In the genomic region with DNA sequence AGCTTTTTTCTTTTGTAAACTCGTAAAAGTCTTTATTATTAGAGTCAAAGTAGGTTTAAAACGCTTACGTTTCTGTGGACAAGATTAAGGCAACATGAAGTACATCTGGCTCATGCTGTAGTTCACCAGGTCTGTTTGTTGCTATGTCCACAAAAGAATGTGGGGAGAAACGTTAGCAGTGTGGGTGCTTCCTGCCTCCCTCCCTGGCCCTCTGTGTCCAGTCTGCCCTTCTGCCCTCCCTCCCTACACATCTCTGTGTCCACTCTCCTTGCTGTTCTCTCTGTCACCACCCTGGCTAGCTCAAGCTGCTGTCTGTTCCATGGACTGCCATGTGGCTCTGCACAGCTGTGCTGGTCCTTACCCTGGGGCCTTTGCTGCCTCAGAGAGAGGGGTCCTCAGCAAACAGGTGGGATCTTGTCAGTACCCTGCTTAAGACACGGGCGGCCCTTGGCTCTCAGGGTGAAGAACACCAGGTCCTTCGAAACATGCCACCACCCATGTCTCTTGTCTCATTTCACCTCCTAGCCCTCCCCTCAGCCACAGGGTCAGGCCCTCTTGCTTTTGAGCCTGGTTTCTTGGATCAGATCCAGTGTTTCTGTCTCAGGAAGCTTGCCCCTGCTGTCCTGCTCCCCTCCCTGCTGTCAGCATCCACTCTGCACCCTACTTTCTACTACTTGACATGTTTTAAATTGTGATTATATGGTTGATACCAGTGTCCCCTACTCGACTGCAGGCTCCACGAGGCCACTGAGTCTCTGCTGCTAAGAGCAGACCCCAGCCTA, we compare ENCODE assay signal across 11 cellular contexts.
DNase-seq lines count a peak whose midpoint lies in the region; ATAC-seq, FAIRE-seq and TF ChIP-seq lines count a peak whose summit lies in the region.
"Had no signal": no experiment of that assay in that cellular context is flagged by ENCODE, and none has a peak within 500 bp of the region (broad histone marks: within the 10 kb centered on the region; RNA-seq: fewer than 3 reads in every experiment).

No MANE protein-coding gene starts in this region.

- WGBS in HepG2 (ENCODE audit: low lambda C conversion rate), result 87% methylated on average over 9 of the region's 9 CpGs
- 43% methylated on average over 9 of the region's 9 CpGs for WGBS in urinary bladder

- H3K27ac Mint-ChIP-seq in MCF 10A (ENCODE audit: low read depth, unreplicated experiment), result peak overlapping the region; percentile 94
- H3K27ac Mint-ChIP-seq in activated naive CD4-positive, alpha-beta T cell treated with anti-CD3 and anti-CD28 coated beads, Interleukin-2, amount 50 U/mL, for 72 hours, result peak overlapping the region; percentile 78 to 81

- H3K4me3 ChIP-seq in breast epithelium (no peak overlapping the region), HepG2 (replicated peaks in 1 of 3; ENCODE audit: insufficient read depth in 1 of 3, low read depth in 2 of 3, low read length in 3 of 3) (no peak overlapping the region), urinary bladder (ENCODE audit: low read depth, low read length) (no peak overlapping the region)

- no peaks in the 10 kb centered on the region for H3K27me3 Mint-ChIP-seq in MCF 10A (ENCODE audit: insufficient read depth, unreplicated experiment)

- H2AFZ ChIP-seq in HepG2 (ENCODE audit: low read length), result no peak overlapping the region

- peak overlapping the region in 1 of 2 donors; percentile 49 for H3K27ac ChIP-seq in breast epithelium
- no peak overlapping the region for H3K27ac ChIP-seq in HepG2 (ENCODE audit: extremely low read length, insufficient read depth, low read length)
- H3K27ac ChIP-seq in urinary bladder (ENCODE audit: low read depth), result peak overlapping the region; percentile 26
- H3K27ac ChIP-seq: brain microvascular endothelial cell had no signal

- in situ Hi-C loops in HepG2 (cut with HindIII; ENCODE audit: extremely low pct_ligation_motif_present, low pct_unique_long_range_greater_than_20kb) (no loop called here), KBM-7 (cut with MboI; ENCODE audit: low pct_unique_long_range_greater_than_20kb, low sequenced_read_pairs) (loop anchor here (25.0 kb wide), 1 partner anchor 99 kb away; a partner anchor contains a TSS)

- no TSS peak for BruUV-seq in MCF 10A (replicated peaks; lab: Mats Ljungman, UMichigan)
- BruUV-seq in HepG2 (replicated peaks; lab: Mats Ljungman, UMichigan), result no TSS peak

- H3K79me2 ChIP-seq in HepG2 (ENCODE audit: insufficient read depth, low read length), result peaks cover 33% of the 10 kb centered on the region

- ATAC-seq in activated naive CD4-positive, alpha-beta T cell treated with anti-CD3 and anti-CD28 coated beads, Interleukin-2, amount 50 U/mL, for 72 hours, result no peak
- ATAC-seq in HepG2, result peak; percentile 66

- no peak for TF ChIP-seq POLR2A in breast epithelium (IDR thresholded peaks at IDR 0.05)
- no peak for TF ChIP-seq POLR2A in HepG2 (IDR thresholded peaks at IDR 0.05; ENCODE audit: insufficient read depth in 1 of 2, low read depth in 2 of 2, low read length in 2 of 2)

- H3K27me3 ChIP-seq in breast epithelium, result no peaks in the 10 kb centered on the region
- H3K27me3 ChIP-seq in HepG2 (ENCODE audit: control insufficient read depth in 1 of 2, insufficient read depth in 2 of 2, low read length in 2 of 2), result no peaks in the 10 kb centered on the region
- H3K27me3 ChIP-seq: brain microvascular endothelial cell had no signal

- H3K4me3 Mint-ChIP-seq in MCF 10A (ENCODE audit: unreplicated experiment), result no peak overlapping the region

- TF ChIP-seq CTCF in MCF 10A (IDR thresholded peaks at IDR 0.05; ENCODE audit: unreplicated experiment), result no peak
- no peak for TF ChIP-seq CTCF in breast epithelium (IDR thresholded peaks at IDR 0.05)
- TF ChIP-seq CTCF in HepG2 (CRISPR knock-in tag; IDR thresholded peaks at IDR 0.05), result no peak

- no peak overlapping the region for H3K4me2 ChIP-seq in HepG2 (ENCODE audit: low read depth, low read length)

- no peaks in the 10 kb centered on the region for H3K36me3 Mint-ChIP-seq in MCF 10A (ENCODE audit: insufficient read depth, unreplicated experiment)
- H3K36me3 Mint-ChIP-seq in activated naive CD4-positive, alpha-beta T cell treated with anti-CD3 and anti-CD28 coated beads, Interleukin-2, amount 50 U/mL, for 72 hours, result no peaks in the 10 kb centered on the region

- H3K9me3 ChIP-seq in breast epithelium, result no peaks in the 10 kb centered on the region
- H3K9me3 ChIP-seq in HepG2 (ENCODE audit: low read length), result no peaks in the 10 kb centered on the region

- TF ChIP-seq RAD21 in HepG2 (CRISPR knock-in tag; IDR thresholded peaks at IDR 0.05), result no peak

- no peak for FAIRE-seq in HepG2 (lab: Jason Lieb, UNC)

- no peak for DNase-seq in MCF 10A (ENCODE audit: unreplicated experiment)
- DNase-seq in breast epithelium (ENCODE audit: low spot score in 2 of 2), result no peak
- no peak for DNase-seq in activated naive CD4-positive, alpha-beta T cell treated with anti-CD3 and anti-CD28 coated beads, Interleukin-2, amount 50 U/mL, for 72 hours (ENCODE audit: low spot score in 2 of 2)
- no peak for DNase-seq in HepG2 (ENCODE audit: low spot score)
- DNase-seq in T-helper 9 cell, result no peak
- DNase-seq in KBM-7, result no peak
- no peak for DNase-seq in NCI-H774 (lab: John Stamatoyannopoulos, UW)
- DNase-seq: brain microvascular endothelial cell, COR-L47, NCI-H526 treated with DMSO at 0.1 percent for 48 hours had no signal

- POLR2A ChIA-PET in MCF 10A (lab: Yijun Ruan, JAX) (interaction anchor here (0.9 to 3.7 kb wide), 11 partner anchors 8 to 230 kb away, joined by 3 to 23 read pairs (median 6); no protein-coding TSS in a partner anchor), HepG2 (lab: Yijun Ruan, JAX) (no interaction called here)

- CTCF ChIA-PET in MCF 10A (lab: Yijun Ruan, JAX) (interaction anchor here (0.5 to 10.3 kb wide), 3 partner anchors 15 to 1434 kb away, joined by 3 to 207 read pairs (median 3); no protein-coding TSS in a partner anchor), HepG2 (lab: Yijun Ruan, JAX; ENCODE audit: low intra/inter-chr PET ratio, low total read pairs) (no interaction called here)

- intact Hi-C loops in MCF 10A (cut with micrococcal nuclease) (no loop called here), breast epithelium (cut with DNase I; ENCODE audit: low total_unique reads) (no loop called here), HepG2 (cut with micrococcal nuclease; ENCODE audit: unreplicated experiment) (no loop called here)

- H4K20me1 ChIP-seq in HepG2 (ENCODE audit: insufficient read depth, low read length), result peaks cover 10% of the 10 kb centered on the region; the same call in 1 of the 2 replicates

- TF ChIP-seq EP300 in HepG2 (IDR thresholded peaks at IDR 0.05; ENCODE audit: low read depth in 2 of 2, low read length in 2 of 2) (no peak), HepG2 (CRISPR knock-in tag; IDR thresholded peaks at IDR 0.05; ENCODE audit: borderline replicate concordance) (no peak)

- H3K9ac ChIP-seq in HepG2 (ENCODE audit: insufficient read depth, low read depth, low read length), result no peak overlapping the region

- H3K36me3 ChIP-seq in breast epithelium (no peaks in the 10 kb centered on the region), HepG2 (replicated peaks in 1 of 2; ENCODE audit: control insufficient read depth in 1 of 2, insufficient read depth in 2 of 2, low read length in 2 of 2) (peaks cover 0 to 4% of the 10 kb centered on the region in 2 experiments; a peak in 1 of 5 replicates), urinary bladder (ENCODE audit: insufficient read depth) (no peaks in the 10 kb centered on the region)
- H3K36me3 ChIP-seq: brain microvascular endothelial cell had no signal

- H3K4me1 ChIP-seq in breast epithelium (peaks cover 0 to 5% of the 10 kb centered on the region in 2 donors), HepG2 (ENCODE audit: insufficient read depth, low read length) (peaks cover 29% of the 10 kb centered on the region), urinary bladder (ENCODE audit: insufficient read depth) (peaks cover 4% of the 10 kb centered on the region)

- H3K9me3 Mint-ChIP-seq in MCF 10A (ENCODE audit: unreplicated experiment), result no peaks in the 10 kb centered on the region
- peaks cover 0 to 4% of the 10 kb centered on the region in 2 donors for H3K9me3 Mint-ChIP-seq in activated naive CD4-positive, alpha-beta T cell treated with anti-CD3 and anti-CD28 coated beads, Interleukin-2, amount 50 U/mL, for 72 hours

- H3K4me1 Mint-ChIP-seq in MCF 10A (ENCODE audit: insufficient read depth, unreplicated experiment), result peaks cover 64% of the 10 kb centered on the region

TF ChIP-seq in HepG2, 621 proteins besides CTCF, POLR2A, EP300 and RAD21 (continues in another document):
- no peak for TF ChIP-seq STAT5B (CRISPR knock-in tag; IDR thresholded peaks at IDR 0.05)
- TF ChIP-seq, protein P1, sequence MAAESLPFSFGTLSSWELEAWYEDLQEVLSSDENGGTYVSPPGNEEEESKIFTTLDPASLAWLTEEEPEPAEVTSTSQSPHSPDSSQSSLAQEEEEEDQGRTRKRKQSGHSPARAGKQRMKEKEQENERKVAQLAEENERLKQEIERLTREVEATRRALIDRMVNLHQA (CRISPR knock-in tag; IDR thresholded peaks at IDR 0.05), result no peak
- TF ChIP-seq, protein P2, sequence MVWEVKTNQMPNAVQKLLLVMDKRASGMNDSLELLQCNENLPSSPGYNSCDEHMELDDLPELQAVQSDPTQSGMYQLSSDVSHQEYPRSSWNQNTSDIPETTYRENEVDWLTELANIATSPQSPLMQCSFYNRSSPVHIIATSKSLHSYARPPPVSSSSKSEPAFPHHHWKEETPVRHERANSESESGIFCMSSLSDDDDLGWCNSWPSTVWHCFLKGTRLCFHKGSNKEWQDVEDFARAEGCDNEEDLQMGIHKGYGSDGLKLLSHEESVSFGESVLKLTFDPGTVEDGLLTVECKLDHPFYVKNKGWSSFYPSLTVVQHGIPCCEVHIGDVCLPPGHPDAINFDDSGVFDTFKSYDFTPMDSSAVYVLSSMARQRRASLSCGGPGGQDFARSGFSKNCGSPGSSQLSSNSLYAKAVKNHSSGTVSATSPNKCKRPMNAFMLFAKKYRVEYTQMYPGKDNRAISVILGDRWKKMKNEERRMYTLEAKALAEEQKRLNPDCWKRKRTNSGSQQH (CRISPR knock-in tag; IDR thresholded peaks at IDR 0.05; ENCODE audit: low read depth), result no peak
- TF ChIP-seq, protein P3, sequence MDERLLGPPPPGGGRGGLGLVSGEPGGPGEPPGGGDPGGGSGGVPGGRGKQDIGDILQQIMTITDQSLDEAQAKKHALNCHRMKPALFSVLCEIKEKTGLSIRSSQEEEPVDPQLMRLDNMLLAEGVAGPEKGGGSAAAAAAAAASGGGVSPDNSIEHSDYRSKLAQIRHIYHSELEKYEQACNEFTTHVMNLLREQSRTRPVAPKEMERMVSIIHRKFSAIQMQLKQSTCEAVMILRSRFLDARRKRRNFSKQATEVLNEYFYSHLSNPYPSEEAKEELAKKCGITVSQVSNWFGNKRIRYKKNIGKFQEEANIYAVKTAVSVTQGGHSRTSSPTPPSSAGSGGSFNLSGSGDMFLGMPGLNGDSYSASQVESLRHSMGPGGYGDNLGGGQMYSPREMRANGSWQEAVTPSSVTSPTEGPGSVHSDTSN (CRISPR knock-in tag; IDR thresholded peaks at IDR 0.05), result no peak
- TF ChIP-seq ZNF274 (CRISPR knock-in tag; IDR thresholded peaks at IDR 0.05), result no peak
- TF ChIP-seq GABPA (IDR thresholded peaks at IDR 0.05; ENCODE audit: low read depth, low read length), result no peak
- TF ChIP-seq GABPA (CRISPR knock-in tag; IDR thresholded peaks at IDR 0.05; ENCODE audit: low read depth), result no peak
